Comparison of ENCODE assay signal across 1 cellular context in the genomic region with DNA sequence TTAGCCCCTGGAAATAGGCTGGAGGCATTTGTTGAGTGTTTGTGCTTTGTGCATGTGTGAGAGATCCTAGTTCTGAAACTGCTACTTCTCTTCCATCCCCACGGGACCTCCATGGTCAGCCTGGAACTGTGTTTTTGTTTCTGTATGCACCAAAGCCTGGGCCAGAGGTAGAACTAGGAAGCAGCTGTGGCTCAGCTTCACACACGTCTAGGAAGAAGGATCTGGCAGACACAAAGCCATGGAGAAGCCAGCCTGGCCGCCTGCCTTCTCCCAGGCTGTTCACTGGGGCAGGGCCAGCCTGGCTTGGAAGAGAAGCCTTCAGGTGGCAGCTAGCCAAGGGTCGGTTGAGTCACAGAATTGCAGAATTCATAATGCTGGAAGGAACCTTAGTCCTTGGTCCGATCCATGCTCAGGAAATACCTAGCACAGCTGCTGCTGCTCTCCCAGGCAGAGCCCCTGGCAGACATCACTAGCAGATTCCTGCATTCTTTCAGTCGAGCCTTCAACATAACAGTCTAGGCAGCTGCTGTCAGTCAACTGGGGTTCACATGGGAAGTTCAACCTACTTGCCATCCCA.
TF ChIP-seq lines count a peak whose summit lies in the region.

No MANE protein-coding gene starts in this region.

TF ChIP-seq in GM12878, 131 proteins besides CTCF, POLR2A, EP300 and RAD21:
- TF ChIP-seq, protein P1, sequence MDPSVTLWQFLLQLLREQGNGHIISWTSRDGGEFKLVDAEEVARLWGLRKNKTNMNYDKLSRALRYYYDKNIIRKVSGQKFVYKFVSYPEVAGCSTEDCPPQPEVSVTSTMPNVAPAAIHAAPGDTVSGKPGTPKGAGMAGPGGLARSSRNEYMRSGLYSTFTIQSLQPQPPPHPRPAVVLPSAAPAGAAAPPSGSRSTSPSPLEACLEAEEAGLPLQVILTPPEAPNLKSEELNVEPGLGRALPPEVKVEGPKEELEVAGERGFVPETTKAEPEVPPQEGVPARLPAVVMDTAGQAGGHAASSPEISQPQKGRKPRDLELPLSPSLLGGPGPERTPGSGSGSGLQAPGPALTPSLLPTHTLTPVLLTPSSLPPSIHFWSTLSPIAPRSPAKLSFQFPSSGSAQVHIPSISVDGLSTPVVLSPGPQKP (IDR thresholded peaks at IDR 0.05; ENCODE audit: low read depth, low read length), result no peak
- TF ChIP-seq RBBP5 (conservative IDR thresholded peaks at IDR 0.05) (no peak), MLLT1 (IDR thresholded peaks at IDR 0.05) (peak; percentile 84), CHD2 (IDR thresholded peaks at IDR 0.05; ENCODE audit: borderline replicate concordance, low read depth, low read length) (no peak), MEF2A (IDR thresholded peaks at IDR 0.05; ENCODE audit: insufficient read depth, low read depth, low read length) (no peak), MEF2B (IDR thresholded peaks at IDR 0.05; ENCODE audit: partially characterized antibody, poor library complexity, severe bottlenecking) (peak; percentile 57), PKNOX1 (IDR thresholded peaks at IDR 0.05) (peak; percentile 53; the same call in 1 of the 2 replicates), NR2C1 (IDR thresholded peaks at IDR 0.05) (no peak), SRF (IDR thresholded peaks at IDR 0.05; ENCODE audit: low read depth in 2 of 2, low read length in 2 of 2) (peak in 1 of 2 experiments; percentile 83; a peak in 2 of 4 replicates), ASH2L (IDR thresholded peaks at IDR 0.05; ENCODE audit: borderline replicate concordance, low read depth) (no peak), SIX5 (IDR thresholded peaks at IDR 0.05; ENCODE audit: low read depth, low read length, severe bottlenecking) (no peak)
